23 cellular contexts compared by ENCODE assay signal in genomic region chr16:10978124-10978523, GRCh38.
DNase-seq lines count a peak whose midpoint lies in the region; ATAC-seq lines count a peak whose summit lies in the region.
"Had no signal": no experiment of that assay in that cellular context is flagged by ENCODE, and none has a peak within 500 bp of the region (broad histone marks: within the 10 kb centered on the region; RNA-seq: fewer than 3 reads in every experiment).

No MANE protein-coding gene starts in this region.

- no peak for DNase-seq in T-helper 2 cell treated with Interferon-gamma antibody and Interleukin-4, amounts not matched to agents 5 μg/mL and 100 μg/mL, for 36 hours (ENCODE audit: low spot score)
- DNase-seq in T-helper 2 cell (no peak), NCI-H1694 treated with DMSO at 0.1 percent for 48 hours (lab: John Stamatoyannopoulos, UW) (no peak)
- DNase-seq in stimulated activated naive CD8-positive, alpha-beta T cell treated with anti-CD3 and anti-CD28 coated beads, Interleukin-15, Interleukin-2, amounts not matched to agents 100 U/mL and 50 U/mL, for 24 hours = no peak
- DNase-seq: 8988T; activated effector memory CD4-positive, alpha-beta T cell treated with anti-CD3 and anti-CD28 coated beads, Interleukin-2, amount 50 U/mL, for 16 hours; adrenal gland; body of pancreas; CD4-positive, alpha-beta T cell; effector memory CD4-positive, alpha-beta T cell; erythroblast; Kasumi-1; MV-4-11; NCI-H1436 treated with DMSO at 0.1 percent for 48 hours; stimulated activated CD4-positive, alpha-beta T cell treated with anti-CD3 and anti-CD28 coated beads, Interleukin-4, amount 100 ng/mL, for 1 hour; testis; uterus had no signal

- peak overlapping the region; percentile 69 for H3K27ac Mint-ChIP-seq in T-helper 2 cell treated with Interferon-gamma antibody and Interleukin-4, amounts not matched to agents 5 μg/mL and 100 μg/mL, for 36 hours
- peak overlapping the region; percentile 18 for H3K27ac Mint-ChIP-seq in stimulated activated naive CD8-positive, alpha-beta T cell treated with anti-CD3 and anti-CD28 coated beads, Interleukin-15, Interleukin-2, amounts not matched to agents 100 ng/mL and 50 ng/mL, for 24 hours
- H3K27ac Mint-ChIP-seq: CD4-positive, alpha-beta T cell had no signal

- H3K27me3 Mint-ChIP-seq in T-helper 2 cell treated with Interferon-gamma antibody and Interleukin-4, amounts not matched to agents 5 μg/mL and 100 μg/mL, for 36 hours (ENCODE audit: low read depth) = no peaks in the 10 kb centered on the region
- H3K27me3 Mint-ChIP-seq in stimulated activated naive CD8-positive, alpha-beta T cell treated with anti-CD3 and anti-CD28 coated beads, Interleukin-15, Interleukin-2, amounts not matched to agents 100 ng/mL and 50 ng/mL, for 24 hours = no peaks in the 10 kb centered on the region
- H3K27me3 Mint-ChIP-seq: CD4-positive, alpha-beta T cell had no signal

- peaks cover 47% of the 10 kb centered on the region for H3K36me3 Mint-ChIP-seq in T-helper 2 cell treated with Interferon-gamma antibody and Interleukin-4, amounts not matched to agents 5 μg/mL and 100 μg/mL, for 36 hours (ENCODE audit: low read depth)
- H3K36me3 Mint-ChIP-seq in stimulated activated naive CD8-positive, alpha-beta T cell treated with anti-CD3 and anti-CD28 coated beads, Interleukin-15, Interleukin-2, amounts not matched to agents 100 ng/mL and 50 ng/mL, for 24 hours (ENCODE audit: low read depth) = peaks cover 56% of the 10 kb centered on the region

- peak overlapping the region; percentile 15 for H3K27ac ChIP-seq in layer of hippocampus (ENCODE audit: low read depth, low read length)
- H3K27ac ChIP-seq: adrenal gland, body of pancreas, HL-60, testis had no signal

- no peaks in the 10 kb centered on the region for H3K27me3 ChIP-seq in layer of hippocampus (ENCODE audit: control insufficient read depth, insufficient read depth, low read length)
- H3K27me3 ChIP-seq: adrenal gland, body of pancreas, neural progenitor cell, testis, uterus had no signal

- H3K4me1 Mint-ChIP-seq in T-helper 2 cell treated with Interferon-gamma antibody and Interleukin-4, amounts not matched to agents 5 μg/mL and 100 μg/mL, for 36 hours (ENCODE audit: low read depth) = peaks cover 71% of the 10 kb centered on the region
- peaks cover 16% of the 10 kb centered on the region for H3K4me1 Mint-ChIP-seq in stimulated activated naive CD8-positive, alpha-beta T cell treated with anti-CD3 and anti-CD28 coated beads, Interleukin-15, Interleukin-2, amounts not matched to agents 100 ng/mL and 50 ng/mL, for 24 hours (ENCODE audit: low read depth)

- no peak overlapping the region for H3K4me3 Mint-ChIP-seq in T-helper 2 cell treated with Interferon-gamma antibody and Interleukin-4, amounts not matched to agents 5 μg/mL and 100 μg/mL, for 36 hours
- H3K4me3 Mint-ChIP-seq in stimulated activated naive CD8-positive, alpha-beta T cell treated with anti-CD3 and anti-CD28 coated beads, Interleukin-15, Interleukin-2, amounts not matched to agents 100 ng/mL and 50 ng/mL, for 24 hours = no peak overlapping the region
- H3K4me3 Mint-ChIP-seq: CD4-positive, alpha-beta T cell; neural progenitor cell had no signal

- no peaks in the 10 kb centered on the region for H3K9me3 Mint-ChIP-seq in T-helper 2 cell treated with Interferon-gamma antibody and Interleukin-4, amounts not matched to agents 5 μg/mL and 100 μg/mL, for 36 hours
- no peaks in the 10 kb centered on the region for H3K9me3 Mint-ChIP-seq in stimulated activated naive CD8-positive, alpha-beta T cell treated with anti-CD3 and anti-CD28 coated beads, Interleukin-15, Interleukin-2, amounts not matched to agents 100 ng/mL and 50 ng/mL, for 24 hours
- H3K9me3 Mint-ChIP-seq: CD4-positive, alpha-beta T cell; neural progenitor cell had no signal

- ATAC-seq in stimulated activated naive CD8-positive, alpha-beta T cell treated with anti-CD3 and anti-CD28 coated beads, Interleukin-15, Interleukin-2, amounts not matched to agents 100 U/mL and 50 U/mL, for 24 hours = no peak
- no peak for ATAC-seq in HG03159 (IDR thresholded peaks at IDR 0.05; ENCODE audit: unreplicated experiment)
- ATAC-seq in activated CD4-positive, CD25-positive, alpha-beta regulatory T cell treated with anti-CD3 and anti-CD28 coated beads, Interleukin-2, amount 50 U/mL, for 24 hours = no peak
- ATAC-seq: body of pancreas had no signal
